In genomic region chr9:92293452-92294296, GRCh38 we compare ENCODE assay signal across 1 cellular context.
A peak's percentile ranks its signal among the peaks of the same experiment; 100 is the strongest.
TF ChIP-seq lines count a peak whose summit lies in the region.

IARS1 (minus strand) TSS chr9:92293697; CDS start chr9:92289419, 4,278 bp downstream.

TF ChIP-seq in GM23338, 12 proteins besides CTCF, POLR2A, EP300 and RAD21:
- TF ChIP-seq ZNF331 (CRISPR knock-in tag; IDR thresholded peaks at IDR 0.05; ENCODE audit: low read depth) (no peak), EZH2 (IDR thresholded peaks at IDR 0.05; ENCODE audit: low read depth, unreplicated experiment) (no peak), CREB1 (CRISPR knock-in tag; IDR thresholded peaks at IDR 0.05; ENCODE audit: low read depth) (peak; percentile 90), STAT1 (IDR thresholded peaks at IDR 0.05; ENCODE audit: unreplicated experiment) (no peak), ZNF462 (CRISPR knock-in tag; IDR thresholded peaks at IDR 0.05) (no peak), EZH2phosphoT487 (IDR thresholded peaks at IDR 0.05; ENCODE audit: unreplicated experiment) (no peak), POLR2AphosphoS5 (IDR thresholded peaks at IDR 0.05; ENCODE audit: low read depth) (peak; percentile 92)
- TF ChIP-seq, protein P1, sequence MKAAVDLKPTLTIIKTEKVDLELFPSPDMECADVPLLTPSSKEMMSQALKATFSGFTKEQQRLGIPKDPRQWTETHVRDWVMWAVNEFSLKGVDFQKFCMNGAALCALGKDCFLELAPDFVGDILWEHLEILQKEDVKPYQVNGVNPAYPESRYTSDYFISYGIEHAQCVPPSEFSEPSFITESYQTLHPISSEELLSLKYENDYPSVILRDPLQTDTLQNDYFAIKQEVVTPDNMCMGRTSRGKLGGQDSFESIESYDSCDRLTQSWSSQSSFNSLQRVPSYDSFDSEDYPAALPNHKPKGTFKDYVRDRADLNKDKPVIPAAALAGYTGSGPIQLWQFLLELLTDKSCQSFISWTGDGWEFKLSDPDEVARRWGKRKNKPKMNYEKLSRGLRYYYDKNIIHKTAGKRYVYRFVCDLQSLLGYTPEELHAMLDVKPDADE (IDR thresholded peaks at IDR 0.05): 0 out of 2 replicates have a peak, but pooled peaks have one; percentile 47
